9 cellular contexts compared by ENCODE assay signal in the genomic region with DNA sequence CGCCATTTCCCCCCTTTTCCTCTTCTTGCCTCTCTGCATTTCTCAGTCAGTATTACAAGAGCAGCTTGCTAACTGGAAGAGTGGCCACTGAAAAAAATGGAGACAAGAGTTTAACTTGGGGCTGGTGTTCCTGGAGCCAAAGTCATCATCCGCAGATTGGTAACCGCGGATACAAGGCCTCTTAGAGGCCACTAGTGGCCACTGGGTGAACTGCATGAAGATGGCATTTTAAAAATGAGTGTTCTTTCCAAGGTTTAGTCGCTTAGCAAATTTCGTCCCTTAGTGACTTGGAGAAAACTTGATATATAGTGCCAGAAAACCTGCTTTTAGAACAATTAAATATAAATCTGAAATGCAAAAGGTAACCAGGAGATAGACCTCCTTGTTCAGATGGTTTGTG. TPM values are rescaled to one million over a fixed set of nuclear protein-coding genes. Genes with fewer than 3 reads are reported as not detected.
DNase-seq lines count a peak whose midpoint lies in the region; ATAC-seq, FAIRE-seq and TF ChIP-seq lines count a peak whose summit lies in the region.
"Had no signal": no experiment of that assay in that cellular context is flagged by ENCODE, and none has a peak within 500 bp of the region (broad histone marks: within the 10 kb centered on the region; RNA-seq: fewer than 3 reads in every experiment).

No MANE protein-coding gene starts in this region.

- no peak for FAIRE-seq in H54 (lab: Jason Lieb, UNC)

- H3K9me3 ChIP-seq in OCI-LY1 (ENCODE audit: low read length), result no peaks in the 10 kb centered on the region
- no peaks in the 10 kb centered on the region for H3K9me3 ChIP-seq in lung (ENCODE audit: control insufficient read depth in 2 of 2, insufficient read depth in 1 of 2, low read length in 1 of 2)
- H3K9me3 ChIP-seq in transverse colon, result no peaks in the 10 kb centered on the region

- H3K79me2 ChIP-seq in OCI-LY1 (ENCODE audit: insufficient read depth, low read length), result no peaks in the 10 kb centered on the region

- H3K4me2 ChIP-seq in OCI-LY1 (ENCODE audit: low read length), result no peak overlapping the region

- in situ Hi-C loops in Caki2 (cut with HindIII; ENCODE audit: low pct_unique_long_range_greater_than_20kb, low sequenced_read_pairs), result no loop called here
- in situ Hi-C loops in transverse colon (cut with MboI; ENCODE audit: low pct_ligation_motif_present in 1 of 4, low pct_unique_long_range_greater_than_20kb in 1 of 4, low sequenced_read_pairs in 3 of 4), result no loop called here

- H2AFZ ChIP-seq in OCI-LY1 (ENCODE audit: low read length), result no peak overlapping the region

- intact Hi-C loops in transverse colon (cut with DNase I; ENCODE audit: low total_unique reads), result no loop called here

- H3K4me3 ChIP-seq in OCI-LY1 (ENCODE audit: low read depth, low read length, poor library complexity, severe bottlenecking) (no peak overlapping the region), lung (no peak overlapping the region), transverse colon (no peak overlapping the region)

- TF ChIP-seq POLR2A in H54 (IDR thresholded peaks at IDR 0.05; ENCODE audit: low read depth, low read length) (no peak), transverse colon (IDR thresholded peaks at IDR 0.05) (no peak)

- H3K9ac ChIP-seq in OCI-LY1 (ENCODE audit: low read length), result no peak overlapping the region

- WGBS in lung, 2 donors, result 25 to 34% methylated on average over 6 of the region's 6 CpGs
- WGBS in transverse colon (ENCODE audit: low coverage in 1 of 2), 2 donors, result 19 to 22% methylated on average over 6 of the region's 6 CpGs

- no peaks in the 10 kb centered on the region for H3K9me2 ChIP-seq in OCI-LY1 (ENCODE audit: low read depth, low read length)

- ATAC-seq in lung (ENCODE audit: insufficient read depth, low FRiP score), result no peak
- ATAC-seq: naive thymus-derived CD8-positive, alpha-beta T cell had no signal

- H3K4me1 ChIP-seq in OCI-LY1 (ENCODE audit: insufficient read depth, low read length, severe bottlenecking), result peaks cover 67% of the 10 kb centered on the region
- peaks cover 0 to 4% of the 10 kb centered on the region in 2 donors for H3K4me1 ChIP-seq in lung (ENCODE audit: control insufficient read depth in 2 of 2, insufficient read depth in 2 of 2, low read length in 2 of 2)
- no peaks in the 10 kb centered on the region for H3K4me1 ChIP-seq in transverse colon

- H3K27me3 ChIP-seq in OCI-LY1 (ENCODE audit: insufficient read depth, low read length), result no peaks in the 10 kb centered on the region
- H3K27me3 ChIP-seq in lung (ENCODE audit: control insufficient read depth, insufficient read depth), result peaks cover 5% of the 10 kb centered on the region
- peaks cover 40% of the 10 kb centered on the region for H3K27me3 ChIP-seq in transverse colon

- DNase-seq in Caki2 (ENCODE audit: low read depth) (peak; percentile 25), H54 (ENCODE audit: insufficient read length, low spot score) (peak; percentile 8), cerebellum (ENCODE audit: low spot score) (peak; percentile 39), lung (ENCODE audit: low spot score) (no peak), transverse colon (peak; percentile 41), NCI-H1436 treated with DMSO at 0.1 percent for 48 hours (lab: John Stamatoyannopoulos, UW) (no peak), NCI-H2107 treated with DMSO at 0.1 percent for 48 hours (lab: John Stamatoyannopoulos, UW; ENCODE audit: unreplicated experiment) (no peak)

- H3K36me3 ChIP-seq in OCI-LY1 (ENCODE audit: insufficient read depth, low read length) (no peaks in the 10 kb centered on the region), lung (ENCODE audit: control insufficient read depth in 2 of 2, insufficient read depth in 2 of 2, low read length in 2 of 2) (no peaks in the 10 kb centered on the region), transverse colon (no peaks in the 10 kb centered on the region)

- H3K27ac ChIP-seq in OCI-LY1 (ENCODE audit: low read depth, low read length, poor library complexity, severe bottlenecking) (no peak overlapping the region), lung (ENCODE audit: low read depth in 1 of 2, low read length in 1 of 2) (no peak overlapping the region), transverse colon (no peak overlapping the region)

- no peaks in the 10 kb centered on the region for H4K20me1 ChIP-seq in OCI-LY1 (ENCODE audit: insufficient read depth, low read length)

- TF ChIP-seq CTCF in OCI-LY1 (IDR thresholded peaks at IDR 0.05; ENCODE audit: low read length), result peak; percentile 91
- peak; percentile 48 for TF ChIP-seq CTCF in lung (IDR thresholded peaks at IDR 0.05; ENCODE audit: control extremely low read depth, extremely low read depth)
- TF ChIP-seq CTCF in transverse colon (IDR thresholded peaks at IDR 0.05), result peak; percentile 79 to 86 (median 83)

- H3F3A ChIP-seq in OCI-LY1 (ENCODE audit: insufficient read depth, low read length), result 0 out of 2 replicates have a peak, but pooled peaks cover 4% of the 10 kb centered on the region

- TF ChIP-seq EP300 in transverse colon (IDR thresholded peaks at IDR 0.05; ENCODE audit: low read depth), result no peak

RNA-seq across cellular contexts. Expression of gene F13A1, which starts 4.8 kb away (rescaled TPM):
- total RNA-seq in Caki2 (2014; rRNA removed; shearing (Covaris generic); ENCODE audit: low replicate concordance), result not detected in 2 replicates
- total RNA-seq in cerebellum (22.0 TPM), lung (10 to 100 TPM; 31.1 to 69.9 TPM), transverse colon (10 to 100 TPM in 3 of 4 donors, 1 to 10 TPM in 1; 5.4 to 58.4 (median 27.0) TPM)
- polyA plus RNA-seq in lung, result 10 to 100 TPM in 1 of 2 donors, 1 to 10 TPM in 1; 4.3 to 15.6 TPM

Comparison
In these comparisons a context has a peak if more than half of its experiments do, and no peak if none do; other contexts are left out.
1. DNase-seq: peak in Caki2 (single experiment), H54 (single experiment), cerebellum (single experiment) and transverse colon (single experiment); none in lung (single experiment), NCI-H1436 treated with DMSO at 0.1 percent for 48 hours (single experiment) and NCI-H2107 treated with DMSO at 0.1 percent for 48 hours (single experiment).
2. Peak in every context shown above with its lines, with median percentiles within 50 percentile points of each other: CTCF ChIP-seq.